In the genomic region with DNA sequence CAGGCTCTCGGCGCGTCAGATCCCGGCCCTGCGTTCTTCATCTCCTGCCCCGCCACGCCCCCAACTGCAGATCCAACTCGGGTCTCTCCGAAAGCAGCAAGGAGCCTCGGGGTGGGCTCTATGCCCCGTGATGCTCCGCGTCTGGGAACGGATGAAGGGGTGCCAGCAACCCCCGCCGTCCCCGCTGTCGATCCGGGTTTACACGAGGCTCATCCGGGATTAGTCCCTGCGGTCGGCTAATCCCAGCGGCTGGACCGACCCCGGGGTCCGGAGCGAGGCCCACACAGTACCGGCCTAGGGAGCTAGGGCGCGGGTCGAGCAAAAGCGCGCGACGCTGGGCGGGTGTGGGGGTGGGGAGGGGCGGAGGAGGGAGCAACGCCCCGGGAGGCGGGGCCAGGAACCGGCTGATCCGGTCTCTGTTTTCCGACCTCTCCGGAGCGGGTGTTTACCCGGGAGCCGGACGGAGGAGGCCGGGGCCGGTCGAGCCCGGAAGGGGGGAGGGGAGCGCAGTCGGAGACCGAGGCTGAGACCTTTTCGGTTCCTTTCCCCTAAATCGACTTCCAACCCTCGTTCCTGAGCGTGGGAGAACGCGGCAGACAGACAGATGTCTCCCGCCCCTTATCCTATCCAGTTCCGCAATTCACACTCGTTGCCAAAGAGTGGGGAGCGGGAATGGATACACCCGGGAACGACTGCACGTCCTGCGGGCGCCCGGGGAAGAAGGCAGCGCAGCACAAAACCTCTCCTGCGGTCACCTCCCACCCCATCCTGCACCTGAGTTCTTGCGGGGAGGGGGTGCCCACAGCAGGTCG, we compare ENCODE assay signal across 1 cellular context.
TF ChIP-seq lines count a peak whose summit lies in the region.

No MANE protein-coding gene starts in this region.

TF ChIP-seq in K562, 482 proteins besides CTCF, POLR2A, EP300 and RAD21 (continued from another document and continues in another):
- TF ChIP-seq, protein P1, sequence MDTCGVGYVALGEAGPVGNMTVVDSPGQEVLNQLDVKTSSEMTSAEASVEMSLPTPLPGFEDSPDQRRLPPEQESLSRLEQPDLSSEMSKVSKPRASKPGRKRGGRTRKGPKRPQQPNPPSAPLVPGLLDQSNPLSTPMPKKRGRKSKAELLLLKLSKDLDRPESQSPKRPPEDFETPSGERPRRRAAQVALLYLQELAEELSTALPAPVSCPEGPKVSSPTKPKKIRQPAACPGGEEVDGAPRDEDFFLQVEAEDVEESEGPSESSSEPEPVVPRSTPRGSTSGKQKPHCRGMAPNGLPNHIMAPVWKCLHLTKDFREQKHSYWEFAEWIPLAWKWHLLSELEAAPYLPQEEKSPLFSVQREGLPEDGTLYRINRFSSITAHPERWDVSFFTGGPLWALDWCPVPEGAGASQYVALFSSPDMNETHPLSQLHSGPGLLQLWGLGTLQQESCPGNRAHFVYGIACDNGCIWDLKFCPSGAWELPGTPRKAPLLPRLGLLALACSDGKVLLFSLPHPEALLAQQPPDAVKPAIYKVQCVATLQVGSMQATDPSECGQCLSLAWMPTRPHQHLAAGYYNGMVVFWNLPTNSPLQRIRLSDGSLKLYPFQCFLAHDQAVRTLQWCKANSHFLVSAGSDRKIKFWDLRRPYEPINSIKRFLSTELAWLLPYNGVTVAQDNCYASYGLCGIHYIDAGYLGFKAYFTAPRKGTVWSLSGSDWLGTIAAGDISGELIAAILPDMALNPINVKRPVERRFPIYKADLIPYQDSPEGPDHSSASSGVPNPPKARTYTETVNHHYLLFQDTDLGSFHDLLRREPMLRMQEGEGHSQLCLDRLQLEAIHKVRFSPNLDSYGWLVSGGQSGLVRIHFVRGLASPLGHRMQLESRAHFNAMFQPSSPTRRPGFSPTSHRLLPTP (IDR thresholded peaks at IDR 0.05; ENCODE audit: borderline replicate concordance, extremely low read depth, insufficient read length): no peak
- TF ChIP-seq PHTF2 (CRISPR knock-in tag; IDR thresholded peaks at IDR 0.05): no peak
- no peak for TF ChIP-seq ZFP1 (CRISPR knock-in tag; IDR thresholded peaks at IDR 0.05)
- TF ChIP-seq ZNF23 (CRISPR knock-in tag; IDR thresholded peaks at IDR 0.05): no peak
- TF ChIP-seq NELFE (IDR thresholded peaks at IDR 0.05; ENCODE audit: insufficient read depth, insufficient read length): no peak
- TF ChIP-seq, protein P2, sequence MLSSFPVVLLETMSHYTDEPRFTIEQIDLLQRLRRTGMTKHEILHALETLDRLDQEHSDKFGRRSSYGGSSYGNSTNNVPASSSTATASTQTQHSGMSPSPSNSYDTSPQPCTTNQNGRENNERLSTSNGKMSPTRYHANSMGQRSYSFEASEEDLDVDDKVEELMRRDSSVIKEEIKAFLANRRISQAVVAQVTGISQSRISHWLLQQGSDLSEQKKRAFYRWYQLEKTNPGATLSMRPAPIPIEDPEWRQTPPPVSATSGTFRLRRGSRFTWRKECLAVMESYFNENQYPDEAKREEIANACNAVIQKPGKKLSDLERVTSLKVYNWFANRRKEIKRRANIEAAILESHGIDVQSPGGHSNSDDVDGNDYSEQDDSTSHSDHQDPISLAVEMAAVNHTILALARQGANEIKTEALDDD (IDR thresholded peaks at IDR 0.05): no peak
- TF ChIP-seq RBM14 (IDR thresholded peaks at IDR 0.05; ENCODE audit: borderline replicate concordance, insufficient read depth, low read depth, low read length): no peak
- TF ChIP-seq, protein P3, sequence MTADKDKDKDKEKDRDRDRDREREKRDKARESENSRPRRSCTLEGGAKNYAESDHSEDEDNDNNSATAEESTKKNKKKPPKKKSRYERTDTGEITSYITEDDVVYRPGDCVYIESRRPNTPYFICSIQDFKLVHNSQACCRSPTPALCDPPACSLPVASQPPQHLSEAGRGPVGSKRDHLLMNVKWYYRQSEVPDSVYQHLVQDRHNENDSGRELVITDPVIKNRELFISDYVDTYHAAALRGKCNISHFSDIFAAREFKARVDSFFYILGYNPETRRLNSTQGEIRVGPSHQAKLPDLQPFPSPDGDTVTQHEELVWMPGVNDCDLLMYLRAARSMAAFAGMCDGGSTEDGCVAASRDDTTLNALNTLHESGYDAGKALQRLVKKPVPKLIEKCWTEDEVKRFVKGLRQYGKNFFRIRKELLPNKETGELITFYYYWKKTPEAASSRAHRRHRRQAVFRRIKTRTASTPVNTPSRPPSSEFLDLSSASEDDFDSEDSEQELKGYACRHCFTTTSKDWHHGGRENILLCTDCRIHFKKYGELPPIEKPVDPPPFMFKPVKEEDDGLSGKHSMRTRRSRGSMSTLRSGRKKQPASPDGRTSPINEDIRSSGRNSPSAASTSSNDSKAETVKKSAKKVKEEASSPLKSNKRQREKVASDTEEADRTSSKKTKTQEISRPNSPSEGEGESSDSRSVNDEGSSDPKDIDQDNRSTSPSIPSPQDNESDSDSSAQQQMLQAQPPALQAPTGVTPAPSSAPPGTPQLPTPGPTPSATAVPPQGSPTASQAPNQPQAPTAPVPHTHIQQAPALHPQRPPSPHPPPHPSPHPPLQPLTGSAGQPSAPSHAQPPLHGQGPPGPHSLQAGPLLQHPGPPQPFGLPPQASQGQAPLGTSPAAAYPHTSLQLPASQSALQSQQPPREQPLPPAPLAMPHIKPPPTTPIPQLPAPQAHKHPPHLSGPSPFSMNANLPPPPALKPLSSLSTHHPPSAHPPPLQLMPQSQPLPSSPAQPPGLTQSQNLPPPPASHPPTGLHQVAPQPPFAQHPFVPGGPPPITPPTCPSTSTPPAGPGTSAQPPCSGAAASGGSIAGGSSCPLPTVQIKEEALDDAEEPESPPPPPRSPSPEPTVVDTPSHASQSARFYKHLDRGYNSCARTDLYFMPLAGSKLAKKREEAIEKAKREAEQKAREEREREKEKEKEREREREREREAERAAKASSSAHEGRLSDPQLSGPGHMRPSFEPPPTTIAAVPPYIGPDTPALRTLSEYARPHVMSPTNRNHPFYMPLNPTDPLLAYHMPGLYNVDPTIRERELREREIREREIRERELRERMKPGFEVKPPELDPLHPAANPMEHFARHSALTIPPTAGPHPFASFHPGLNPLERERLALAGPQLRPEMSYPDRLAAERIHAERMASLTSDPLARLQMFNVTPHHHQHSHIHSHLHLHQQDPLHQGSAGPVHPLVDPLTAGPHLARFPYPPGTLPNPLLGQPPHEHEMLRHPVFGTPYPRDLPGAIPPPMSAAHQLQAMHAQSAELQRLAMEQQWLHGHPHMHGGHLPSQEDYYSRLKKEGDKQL (CRISPR knock-in tag; IDR thresholded peaks at IDR 0.05; ENCODE audit: borderline replicate concordance): 0 out of 2 replicates have a peak, but pooled peaks have one; percentile 32
- TF ChIP-seq NFATC3 (IDR thresholded peaks at IDR 0.05): no peak
- no peak for TF ChIP-seq TEAD1 (CRISPR knock-in tag; IDR thresholded peaks at IDR 0.05)
- no peak for TF ChIP-seq PCBP2 (IDR thresholded peaks at IDR 0.05; ENCODE audit: low read depth, low read length, poor library complexity, severe bottlenecking)
- TF ChIP-seq SRSF1 (IDR thresholded peaks at IDR 0.05; ENCODE audit: low read depth, low read length): no peak
- TF ChIP-seq ZNF140 (CRISPR knock-in tag; IDR thresholded peaks at IDR 0.05): no peak
- 0 out of 2 replicates have a peak, but pooled peaks have one; percentile 21 for TF ChIP-seq ZNF263 (CRISPR knock-in tag; IDR thresholded peaks at IDR 0.05; ENCODE audit: borderline replicate concordance)
- TF ChIP-seq RBFOX2 (IDR thresholded peaks at IDR 0.05; ENCODE audit: low read depth, low read length): peak; percentile 94
- TF ChIP-seq, protein P4, sequence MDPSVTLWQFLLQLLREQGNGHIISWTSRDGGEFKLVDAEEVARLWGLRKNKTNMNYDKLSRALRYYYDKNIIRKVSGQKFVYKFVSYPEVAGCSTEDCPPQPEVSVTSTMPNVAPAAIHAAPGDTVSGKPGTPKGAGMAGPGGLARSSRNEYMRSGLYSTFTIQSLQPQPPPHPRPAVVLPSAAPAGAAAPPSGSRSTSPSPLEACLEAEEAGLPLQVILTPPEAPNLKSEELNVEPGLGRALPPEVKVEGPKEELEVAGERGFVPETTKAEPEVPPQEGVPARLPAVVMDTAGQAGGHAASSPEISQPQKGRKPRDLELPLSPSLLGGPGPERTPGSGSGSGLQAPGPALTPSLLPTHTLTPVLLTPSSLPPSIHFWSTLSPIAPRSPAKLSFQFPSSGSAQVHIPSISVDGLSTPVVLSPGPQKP (CRISPR knock-in tag; IDR thresholded peaks at IDR 0.05): no peak
- no peak for TF ChIP-seq TSC22D4 (tag; IDR thresholded peaks at IDR 0.05)
- peak; percentile 12; the same call in 1 of the 2 replicates for TF ChIP-seq CBFA2T3 (IDR thresholded peaks at IDR 0.05)
- TF ChIP-seq, protein P5, sequence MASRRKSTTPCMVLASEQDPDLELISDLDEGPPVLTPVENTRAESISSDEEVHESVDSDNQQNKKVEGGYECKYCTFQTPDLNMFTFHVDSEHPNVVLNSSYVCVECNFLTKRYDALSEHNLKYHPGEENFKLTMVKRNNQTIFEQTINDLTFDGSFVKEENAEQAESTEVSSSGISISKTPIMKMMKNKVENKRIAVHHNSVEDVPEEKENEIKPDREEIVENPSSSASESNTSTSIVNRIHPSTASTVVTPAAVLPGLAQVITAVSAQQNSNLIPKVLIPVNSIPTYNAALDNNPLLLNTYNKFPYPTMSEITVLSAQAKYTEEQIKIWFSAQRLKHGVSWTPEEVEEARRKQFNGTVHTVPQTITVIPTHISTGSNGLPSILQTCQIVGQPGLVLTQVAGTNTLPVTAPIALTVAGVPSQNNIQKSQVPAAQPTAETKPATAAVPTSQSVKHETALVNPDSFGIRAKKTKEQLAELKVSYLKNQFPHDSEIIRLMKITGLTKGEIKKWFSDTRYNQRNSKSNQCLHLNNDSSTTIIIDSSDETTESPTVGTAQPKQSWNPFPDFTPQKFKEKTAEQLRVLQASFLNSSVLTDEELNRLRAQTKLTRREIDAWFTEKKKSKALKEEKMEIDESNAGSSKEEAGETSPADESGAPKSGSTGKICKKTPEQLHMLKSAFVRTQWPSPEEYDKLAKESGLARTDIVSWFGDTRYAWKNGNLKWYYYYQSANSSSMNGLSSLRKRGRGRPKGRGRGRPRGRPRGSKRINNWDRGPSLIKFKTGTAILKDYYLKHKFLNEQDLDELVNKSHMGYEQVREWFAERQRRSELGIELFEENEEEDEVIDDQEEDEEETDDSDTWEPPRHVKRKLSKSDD (conservative IDR thresholded peaks at IDR 0.05; ENCODE audit: low read length): no peak
- TF ChIP-seq HOXB6 (CRISPR knock-in tag; IDR thresholded peaks at IDR 0.05; ENCODE audit: borderline replicate concordance): 0 out of 2 replicates have a peak, but pooled peaks have one; percentile 50
- TF ChIP-seq, protein P6, sequence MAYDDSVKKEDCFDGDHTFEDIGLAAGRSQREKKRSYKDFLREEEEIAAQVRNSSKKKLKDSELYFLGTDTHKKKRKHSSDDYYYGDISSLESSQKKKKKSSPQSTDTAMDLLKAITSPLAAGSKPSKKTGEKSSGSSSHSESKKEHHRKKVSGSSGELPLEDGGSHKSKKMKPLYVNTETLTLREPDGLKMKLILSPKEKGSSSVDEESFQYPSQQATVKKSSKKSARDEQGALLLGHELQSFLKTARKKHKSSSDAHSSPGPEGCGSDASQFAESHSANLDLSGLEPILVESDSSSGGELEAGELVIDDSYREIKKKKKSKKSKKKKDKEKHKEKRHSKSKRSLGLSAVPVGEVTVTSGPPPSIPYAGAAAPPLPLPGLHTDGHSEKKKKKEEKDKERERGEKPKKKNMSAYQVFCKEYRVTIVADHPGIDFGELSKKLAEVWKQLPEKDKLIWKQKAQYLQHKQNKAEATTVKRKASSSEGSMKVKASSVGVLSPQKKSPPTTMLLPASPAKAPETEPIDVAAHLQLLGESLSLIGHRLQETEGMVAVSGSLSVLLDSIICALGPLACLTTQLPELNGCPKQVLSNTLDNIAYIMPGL (CRISPR knock-in tag; IDR thresholded peaks at IDR 0.05): no peak
- TF ChIP-seq NONO (IDR thresholded peaks at IDR 0.05; ENCODE audit: low read depth in 2 of 2, low read length in 1 of 2): peak in 1 of 2 experiments; percentile 25; a peak in 1 of 4 replicates
- TF ChIP-seq GTF2E2 (tag; IDR thresholded peaks at IDR 0.05): peak; percentile 91
- TF ChIP-seq, protein P7, sequence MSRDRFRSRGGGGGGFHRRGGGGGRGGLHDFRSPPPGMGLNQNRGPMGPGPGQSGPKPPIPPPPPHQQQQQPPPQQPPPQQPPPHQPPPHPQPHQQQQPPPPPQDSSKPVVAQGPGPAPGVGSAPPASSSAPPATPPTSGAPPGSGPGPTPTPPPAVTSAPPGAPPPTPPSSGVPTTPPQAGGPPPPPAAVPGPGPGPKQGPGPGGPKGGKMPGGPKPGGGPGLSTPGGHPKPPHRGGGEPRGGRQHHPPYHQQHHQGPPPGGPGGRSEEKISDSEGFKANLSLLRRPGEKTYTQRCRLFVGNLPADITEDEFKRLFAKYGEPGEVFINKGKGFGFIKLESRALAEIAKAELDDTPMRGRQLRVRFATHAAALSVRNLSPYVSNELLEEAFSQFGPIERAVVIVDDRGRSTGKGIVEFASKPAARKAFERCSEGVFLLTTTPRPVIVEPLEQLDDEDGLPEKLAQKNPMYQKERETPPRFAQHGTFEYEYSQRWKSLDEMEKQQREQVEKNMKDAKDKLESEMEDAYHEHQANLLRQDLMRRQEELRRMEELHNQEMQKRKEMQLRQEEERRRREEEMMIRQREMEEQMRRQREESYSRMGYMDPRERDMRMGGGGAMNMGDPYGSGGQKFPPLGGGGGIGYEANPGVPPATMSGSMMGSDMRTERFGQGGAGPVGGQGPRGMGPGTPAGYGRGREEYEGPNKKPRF (IDR thresholded peaks at IDR 0.05; ENCODE audit: low read depth, low read length): no peak
- TF ChIP-seq, protein P8, sequence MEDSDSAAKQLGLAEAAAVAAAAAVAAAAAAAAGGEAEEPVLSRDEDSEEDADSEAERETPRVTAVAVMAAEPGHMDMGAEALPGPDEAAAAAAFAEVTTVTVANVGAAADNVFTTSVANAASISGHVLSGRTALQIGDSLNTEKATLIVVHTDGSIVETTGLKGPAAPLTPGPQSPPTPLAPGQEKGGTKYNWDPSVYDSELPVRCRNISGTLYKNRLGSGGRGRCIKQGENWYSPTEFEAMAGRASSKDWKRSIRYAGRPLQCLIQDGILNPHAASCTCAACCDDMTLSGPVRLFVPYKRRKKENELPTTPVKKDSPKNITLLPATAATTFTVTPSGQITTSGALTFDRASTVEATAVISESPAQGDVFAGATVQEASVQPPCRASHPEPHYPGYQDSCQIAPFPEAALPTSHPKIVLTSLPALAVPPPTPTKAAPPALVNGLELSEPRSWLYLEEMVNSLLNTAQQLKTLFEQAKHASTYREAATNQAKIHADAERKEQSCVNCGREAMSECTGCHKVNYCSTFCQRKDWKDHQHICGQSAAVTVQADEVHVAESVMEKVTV (CRISPR knock-in tag; IDR thresholded peaks at IDR 0.05): peak; percentile 17; the same call in 1 of the 2 replicates
- TF ChIP-seq, protein P9, sequence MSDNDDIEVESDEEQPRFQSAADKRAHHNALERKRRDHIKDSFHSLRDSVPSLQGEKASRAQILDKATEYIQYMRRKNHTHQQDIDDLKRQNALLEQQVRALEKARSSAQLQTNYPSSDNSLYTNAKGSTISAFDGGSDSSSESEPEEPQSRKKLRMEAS (CRISPR knock-in tag; IDR thresholded peaks at IDR 0.05): no peak; the same call in 1 of the 2 replicates
- TF ChIP-seq MTA2 (IDR thresholded peaks at IDR 0.05; ENCODE audit: low read depth): no peak
- TF ChIP-seq HDAC2 (IDR thresholded peaks at IDR 0.05): 0 out of 2 replicates have a peak, but pooled peaks have one; percentile 12
- TF ChIP-seq BCL6 (CRISPR knock-in tag; IDR thresholded peaks at IDR 0.05): no peak
- no peak for TF ChIP-seq CBFB (CRISPR knock-in tag; IDR thresholded peaks at IDR 0.05)
- no peak for TF ChIP-seq RFX1 (IDR thresholded peaks at IDR 0.05)
- TF ChIP-seq ZNF431 (CRISPR knock-in tag; IDR thresholded peaks at IDR 0.05): 0 out of 2 replicates have a peak, but pooled peaks have one; percentile 23
- TF ChIP-seq ZNF12 (CRISPR knock-in tag; IDR thresholded peaks at IDR 0.05): no peak
